Comparison of ENCODE assay signal across 8 cellular contexts in the genomic region with DNA sequence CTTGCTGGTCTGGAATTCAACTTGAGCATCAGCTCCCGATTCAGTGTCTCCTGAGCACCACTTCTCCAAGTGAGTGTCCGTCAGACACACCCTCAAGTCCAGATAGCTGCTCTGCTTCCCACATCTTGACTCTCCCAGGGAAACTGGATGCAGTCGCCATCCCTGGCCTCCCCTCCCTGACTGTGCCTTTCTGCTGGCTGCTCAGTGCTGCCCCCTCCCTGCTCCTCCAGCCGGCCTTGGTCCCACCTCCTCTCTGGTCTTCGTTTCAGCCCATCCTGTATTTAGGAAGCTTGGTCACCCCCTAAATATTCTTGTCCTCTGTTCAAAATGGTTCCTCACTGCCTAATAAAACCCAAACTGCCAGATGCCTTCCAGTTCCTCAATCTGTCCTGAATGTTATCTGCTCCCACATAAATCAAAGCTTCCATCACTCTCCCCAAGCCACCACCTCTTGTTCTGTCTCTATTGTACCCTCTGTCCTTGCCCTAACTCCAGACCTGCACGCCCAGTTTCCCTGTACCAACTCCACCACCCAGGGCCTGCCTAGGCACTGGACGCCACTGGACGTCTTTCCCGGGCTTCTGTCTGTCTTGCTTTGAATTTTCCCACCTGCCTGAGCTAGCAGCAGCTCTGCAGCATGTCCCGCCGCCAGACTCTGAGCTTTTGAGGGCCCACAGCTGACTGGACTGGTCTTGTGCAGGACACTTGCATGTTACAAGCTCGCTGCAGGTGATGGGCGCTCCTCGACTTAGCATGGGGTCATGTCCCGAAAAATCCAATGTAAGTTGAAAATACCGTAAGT. TPM values are rescaled to one million over a fixed set of nuclear protein-coding genes. Genes with fewer than 3 reads are reported as not detected.
DNase-seq lines count a peak whose midpoint lies in the region; TF ChIP-seq lines count a peak whose summit lies in the region.

No MANE protein-coding gene starts in this region.

- DNase-seq in ELR (ENCODE audit: low read depth) (peak; percentile 18), iPS-NIHi11 (ENCODE audit: low spot score) (peak; percentile 77), Ammon's horn (ENCODE audit: low spot score) (no peak), NCI-H69 (lab: John Stamatoyannopoulos, UW) (no peak), germinal center (ENCODE audit: low spot score) (no peak), H4 (ENCODE audit: low spot score) (no peak)

- H3K27ac ChIP-seq in 22Rv1 (no peak overlapping the region), VCaP (no peak overlapping the region)

- TF ChIP-seq CTCF in 22Rv1 (IDR thresholded peaks at IDR 0.05) (peak; percentile 73), VCaP (conservative IDR thresholded peaks at IDR 0.05) (peak; percentile 43)

RNA-seq across cellular contexts. Expression of a gene that starts 33.8 kb away (rescaled TPM):
- 8.3 and 10.2 TPM in 2 replicates for total RNA-seq in H4 (2014; rRNA removed; shearing (Covaris generic))

RNA-seq across cellular contexts. Expression of a gene that starts 34.1 kb away (rescaled TPM):
- total RNA-seq in H4 (2014; rRNA removed; shearing (Covaris generic)), result 41.6 and 48.6 TPM in 2 replicates

Comparison
In these comparisons a context has a peak if more than half of its experiments do, and no peak if none do; other contexts are left out.
1. DNase-seq: peak in ELR (single experiment) and iPS-NIHi11 (single experiment); none in Ammon's horn (single experiment), NCI-H69 (single experiment), germinal center (single experiment) and H4 (single experiment).